15 cellular contexts compared by ENCODE assay signal in genomic region chr20:17635846-17636245, GRCh38. TPM values are rescaled to one million over a fixed set of nuclear protein-coding genes. Genes with fewer than 3 reads are reported as not detected.
DNase-seq lines count a peak whose midpoint lies in the region; ATAC-seq and TF ChIP-seq lines count a peak whose summit lies in the region.
"Had no signal": no experiment of that assay in that cellular context is flagged by ENCODE, and none has a peak within 500 bp of the region (broad histone marks: within the 10 kb centered on the region; RNA-seq: fewer than 3 reads in every experiment).

No MANE protein-coding gene starts in this region.

- ATAC-seq in GM18867 (IDR thresholded peaks at IDR 0.05; ENCODE audit: unreplicated experiment) = no peak
- no peak for ATAC-seq in HG02884 (IDR thresholded peaks at IDR 0.05; ENCODE audit: unreplicated experiment)

- in situ Hi-C loops in HAP-1 (cut with MboI; ENCODE audit: low sequenced_read_pairs) = no loop called here

- TF ChIP-seq POLR2A in stomach (IDR thresholded peaks at IDR 0.05) = no peak

- H3K4me1 ChIP-seq in stomach (peaks cover 16 to 64% (median 52%) of the 10 kb centered on the region in 4 donors), HAP-1 (no peaks in the 10 kb centered on the region)

- intact Hi-C loops in stomach (cut with DNase I; ENCODE audit: low total_unique reads) = no loop called here

- peak overlapping the region in 4 of 5 donors; percentile 9 to 76 (median 55) for H3K27ac ChIP-seq in stomach

- TF ChIP-seq CTCF in cardiac fibroblast (IDR thresholded peaks at IDR 0.05; ENCODE audit: low read depth, low read length) (no peak), stomach (IDR thresholded peaks at IDR 0.05) (no peak)

- H3K36me3 ChIP-seq in stomach (peaks cover 68 to 100% (median 100%) of the 10 kb centered on the region in 4 donors), HAP-1 (replicated peaks) (peaks cover 52% of the 10 kb centered on the region)

- no peaks in the 10 kb centered on the region for H3K27me3 ChIP-seq in stomach
- H3K27me3 ChIP-seq in HAP-1 (ENCODE audit: low read depth) = no peaks in the 10 kb centered on the region

- DNase-seq in ELR (ENCODE audit: low read depth) (peak; percentile 20), cardiac fibroblast (ENCODE audit: low read depth in 2 of 2) (peak; percentile 25 to 54), kidney tubule cell (ENCODE audit: low spot score) (peak; percentile 61), stomach (no peak), HAP-1 (ENCODE audit: low spot score in 2 of 2) (no peak), GM19238 (ENCODE audit: insufficient read length, low spot score) (no peak)
- DNase-seq: activated CD8-positive, alpha-beta memory T cell treated with anti-CD3 and anti-CD28 coated beads for 24 hours; activated naive CD4-positive, alpha-beta T cell treated with anti-CD3 and anti-CD28 coated beads, Interleukin-2, amount 50 U/mL, for 16 hours; COR-L47; GOT3; NCI-H226; stimulated activated CD4-positive, alpha-beta T cell treated with anti-CD3 and anti-CD28 coated beads, Interleukin-4, amount 100 ng/mL, for 24 hours; T-helper 9 cell had no signal

- no peak overlapping the region for H3K4me3 ChIP-seq in cardiac fibroblast (replicated peaks in 1 of 2; ENCODE audit: low read depth in 2 of 2, low read length in 2 of 2)
- H3K4me3 ChIP-seq in stomach = no peak overlapping the region
- H3K4me3 ChIP-seq in HAP-1 = no peak overlapping the region

- 54 to 74% (median 60%) methylated on average over 4 to 8 of the region's 8 CpGs for WGBS in stomach, 5 donors

- no peaks in the 10 kb centered on the region for H3K9me3 ChIP-seq in stomach
- no peaks in the 10 kb centered on the region for H3K9me3 ChIP-seq in HAP-1

- TF ChIP-seq EP300 in stomach (IDR thresholded peaks at IDR 0.05) = no peak

RNA-seq across cellular contexts. Expression of gene RRBP1, which starts 46.2 kb away (rescaled TPM):
- 100 to 1,000 TPM; 125 to 456 (median 251) TPM for total RNA-seq in stomach
- polyA plus RNA-seq in stomach = 10 to 100 TPM; 34.4 to 79.6 (median 74.6) TPM

Comparison
In these comparisons a context has a peak if more than half of its experiments do, and no peak if none do; other contexts are left out.
1. DNase-seq: peak in ELR (single experiment), cardiac fibroblast (2 of 2) and kidney tubule cell (single experiment); none in stomach (single experiment), HAP-1 (0 of 2) and GM19238 (single experiment).